ENCODE assay signal across 28 cellular contexts in genomic region chr2:17728210-17728609, GRCh38.
"Had no signal": no experiment of that assay in that cellular context is flagged by ENCODE, and none has a peak within 500 bp of the region (broad histone marks: within the 10 kb centered on the region; RNA-seq: fewer than 3 reads in every experiment).

No MANE protein-coding gene starts in this region.

- H3K4me3 ChIP-seq: body of pancreas, esophagus squamous epithelium, gastroesophageal sphincter had no signal

- H3K27me3 Mint-ChIP-seq: activated CD4-positive, alpha-beta T cell treated with anti-CD3 and anti-CD28 coated beads for 36 hours; activated CD4-positive, alpha-beta T cell treated with anti-CD3 and anti-CD28 coated beads, Interleukin-2, amount 10 ng/mL, durations not matched to agents 24 days and 14 days; activated CD8-positive, alpha-beta T cell treated with anti-CD3 and anti-CD28 coated beads for 36 hours; activated naive CD8-positive, alpha-beta T cell; activated T-helper 17 cell treated with anti-CD3 and anti-CD28 coated beads, Interleukin-2, amount 50 U/mL, for 72 hours; effector memory CD8-positive, alpha-beta T cell had no signal

- H3K4me3 Mint-ChIP-seq: activated CD4-positive, alpha-beta T cell treated with anti-CD3 and anti-CD28 coated beads for 36 hours; activated CD4-positive, alpha-beta T cell treated with anti-CD3 and anti-CD28 coated beads, Interleukin-2, amount 10 ng/mL, durations not matched to agents 24 days and 14 days; activated CD8-positive, alpha-beta T cell treated with anti-CD3 and anti-CD28 coated beads for 36 hours; activated naive CD8-positive, alpha-beta T cell; activated T-cell treated with anti-CD3 and anti-CD28 coated beads, Interleukin-2, amount 50 U/mL, for 4 hours; activated T-helper 17 cell treated with anti-CD3 and anti-CD28 coated beads, Interleukin-2, amount 50 U/mL, for 72 hours; effector memory CD8-positive, alpha-beta T cell had no signal

- H3K4me1 Mint-ChIP-seq: activated CD4-positive, alpha-beta T cell treated with anti-CD3 and anti-CD28 coated beads for 36 hours; activated CD4-positive, alpha-beta T cell treated with anti-CD3 and anti-CD28 coated beads, Interleukin-2, amount 10 ng/mL, durations not matched to agents 24 days and 14 days; activated T-helper 17 cell treated with anti-CD3 and anti-CD28 coated beads, Interleukin-2, amount 50 U/mL, for 72 hours had no signal

- H3K27ac ChIP-seq: body of pancreas, epithelial cell of prostate, esophagus squamous epithelium, gastroesophageal sphincter, VCaP had no signal

- DNase-seq: activated CD4-positive, alpha-beta T cell treated with anti-CD3 and anti-CD28 coated beads for 36 hours; activated CD4-positive, alpha-beta T cell treated with anti-CD3 and anti-CD28 coated beads, Interleukin-2, amount 10 ng/mL, durations not matched to agents 24 days and 14 days; activated CD4-positive, alpha-beta T cell treated with anti-CD3 and anti-CD28 coated beads, Interleukin-2, amount 50 U/mL, for 48 hours; activated CD4-positive, CD25-positive, alpha-beta regulatory T cell; activated CD4-positive, CD25-positive, alpha-beta regulatory T cell treated with anti-CD3 and anti-CD28 coated beads, Interleukin-2, amount 50 U/mL, for 72 hours; activated CD8-positive, alpha-beta memory T cell treated with anti-CD3 and anti-CD28 coated beads for 24 hours; activated CD8-positive, alpha-beta T cell treated with anti-CD3 and anti-CD28 coated beads for 36 hours; activated effector memory CD4-positive, alpha-beta T cell treated with Interleukin-2 at 50 U/mL for 16 hours; activated gamma-delta T cell treated with Interleukin-2 at 50 U/mL for 16 hours; activated naive CD4-positive, alpha-beta T cell treated with anti-CD3 and anti-CD28 coated beads, Interleukin-2, amount 50 U/mL, for 16 hours; activated naive CD4-positive, alpha-beta T cell treated with Interleukin-2 at 50 U/mL for 16 hours; activated T-cell treated with anti-CD3 and anti-CD28 coated beads, Interleukin-2, amount 50 U/mL, for 4 hours; amniotic stem cell; anterior cingulate cortex; body of pancreas; caudate nucleus; cortex of kidney; dermis blood vessel endothelial cell; effector CD4-positive, alpha-beta T cell; effector memory CD8-positive, alpha-beta T cell; esophagus squamous epithelium; foreskin melanocyte; T-helper 2 cell had no signal

- H3K27ac Mint-ChIP-seq: activated CD4-positive, alpha-beta T cell treated with anti-CD3 and anti-CD28 coated beads for 36 hours; activated CD4-positive, alpha-beta T cell treated with anti-CD3 and anti-CD28 coated beads, Interleukin-2, amount 10 ng/mL, durations not matched to agents 24 days and 14 days; activated CD8-positive, alpha-beta T cell treated with anti-CD3 and anti-CD28 coated beads for 36 hours; activated naive CD8-positive, alpha-beta T cell; activated T-helper 17 cell treated with anti-CD3 and anti-CD28 coated beads, Interleukin-2, amount 50 U/mL, for 72 hours; effector memory CD8-positive, alpha-beta T cell had no signal

- H3K4me1 ChIP-seq: body of pancreas, esophagus squamous epithelium, gastroesophageal sphincter had no signal

- H3K9me3 Mint-ChIP-seq: activated CD4-positive, alpha-beta T cell treated with anti-CD3 and anti-CD28 coated beads, Interleukin-2, amount 10 ng/mL, durations not matched to agents 24 days and 14 days; activated CD8-positive, alpha-beta T cell treated with anti-CD3 and anti-CD28 coated beads for 36 hours; activated T-cell treated with anti-CD3 and anti-CD28 coated beads, Interleukin-2, amount 50 U/mL, for 4 hours; activated T-helper 17 cell treated with anti-CD3 and anti-CD28 coated beads, Interleukin-2, amount 50 U/mL, for 72 hours; effector memory CD8-positive, alpha-beta T cell had no signal

- ATAC-seq: activated CD4-positive, alpha-beta T cell treated with anti-CD3 and anti-CD28 coated beads for 36 hours; activated CD8-positive, alpha-beta T cell treated with anti-CD3 and anti-CD28 coated beads for 36 hours; activated T-cell treated with anti-CD3 and anti-CD28 coated beads, Interleukin-2, amount 50 U/mL, for 4 hours; activated T-helper 17 cell treated with anti-CD3 and anti-CD28 coated beads, Interleukin-2, amount 50 U/mL, for 72 hours; body of pancreas; effector memory CD8-positive, alpha-beta T cell; gastroesophageal sphincter had no signal

- H3K27me3 ChIP-seq: body of pancreas, esophagus squamous epithelium, gastroesophageal sphincter had no signal
